ENCODE assay signal across 24 cellular contexts in the genomic region with DNA sequence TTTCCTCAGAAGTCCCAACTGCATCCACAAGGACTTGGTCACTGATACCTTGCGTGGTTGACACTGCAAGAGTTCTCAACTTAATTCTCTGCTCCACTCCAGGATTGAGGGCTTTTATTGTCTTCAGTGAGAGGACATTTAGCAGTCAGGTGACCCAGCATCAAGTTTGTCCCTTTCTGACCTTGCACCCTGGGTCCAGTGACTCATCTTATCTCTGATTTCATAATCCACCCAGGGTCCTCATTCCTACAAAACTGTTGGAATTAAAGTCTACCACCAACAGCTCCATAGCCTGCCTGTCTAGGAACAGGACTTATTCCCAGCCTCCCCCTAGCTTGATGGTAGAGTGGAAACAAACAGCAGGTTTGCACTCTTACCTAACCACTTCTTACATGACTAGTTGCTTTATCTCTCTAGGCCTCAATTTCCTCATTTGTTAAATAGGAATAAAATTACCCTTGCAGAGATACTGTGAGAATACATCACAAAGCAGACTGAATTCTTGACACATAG.
DNase-seq lines count a peak whose midpoint lies in the region; ATAC-seq and TF ChIP-seq lines count a peak whose summit lies in the region.
"Had no signal": no experiment of that assay in that cellular context is flagged by ENCODE, and none has a peak within 500 bp of the region (broad histone marks: within the 10 kb centered on the region; RNA-seq: fewer than 3 reads in every experiment).

No MANE protein-coding gene starts in this region.

- H3K9ac ChIP-seq in colonic mucosa (ENCODE audit: low read depth in 2 of 2, low read length in 2 of 2): peak overlapping the region in 1 of 2 donors; percentile 64

- TF ChIP-seq CTCF in Calu3 (IDR thresholded peaks at IDR 0.05; ENCODE audit: unreplicated experiment) (no peak), colonic mucosa (IDR thresholded peaks at IDR 0.05) (no peak), neutrophil (IDR thresholded peaks at IDR 0.05) (no peak), GM13976 (IDR thresholded peaks at IDR 0.05; ENCODE audit: borderline replicate concordance, control extremely low read depth, extremely low read depth, insufficient read depth, missing control alignments) (no peak)

- in situ Hi-C loops in GM13976 (cut with MboI; ENCODE audit: low sequenced_read_pairs, unreplicated experiment): no loop called here

- H3K4me1 Mint-ChIP-seq in Calu3 (ENCODE audit: low read depth, unreplicated experiment): peaks cover 51% of the 10 kb centered on the region

- DNase-seq in Calu3 (no peak), HuH-7 (ENCODE audit: low spot score) (peak; percentile 29), colonic mucosa (no peak), GM13976 (ENCODE audit: low spot score) (no peak)
- no peak for DNase-seq in stimulated activated CD4-positive, alpha-beta T cell treated with anti-CD3 and anti-CD28 coated beads, Interleukin-15, amount 100 ng/mL, for 24 hours
- DNase-seq: activated CD4-positive, alpha-beta T cell treated with anti-CD3 and anti-CD28 coated beads for 1 hour; activated CD8-positive, alpha-beta T cell treated with anti-CD3 and anti-CD28 coated beads, Interleukin-2, amount 10 ng/mL, durations not matched to agents 7 days and 5 days; activated effector memory CD4-positive, alpha-beta T cell treated with Interleukin-2 at 50 U/mL for 16 hours; activated T-cell treated with anti-CD3 and anti-CD28 coated beads for 4 hours; hypothalamus; immature natural killer cell; NCI-H524 treated with DMSO at 0.1 percent for 48 hours; RPMI8226; stimulated activated CD4-positive, alpha-beta T cell treated with anti-CD3 and anti-CD28 coated beads, Interleukin-4, amount 100 ng/mL, for 4 hours; stimulated activated naive B cell treated with anti-CD40 and anti-IgM and Interleukin-4, amounts not matched to agents 10 μg/mL and 1 μg/mL and 100 μg/mL, for 72 hours had no signal

- H3K27ac ChIP-seq in colonic mucosa: peak overlapping the region; percentile 57
- H3K27ac ChIP-seq in neutrophil: peak overlapping the region; percentile 71
- H3K27ac ChIP-seq: ascending aorta, C4-2B, SJSA1, suprapubic skin had no signal

- no peaks in the 10 kb centered on the region for H3K27me3 Mint-ChIP-seq in Calu3 (ENCODE audit: unreplicated experiment)
- H3K27me3 Mint-ChIP-seq: activated naive CD8-positive, alpha-beta T cell; memory B cell; stimulated activated naive B cell treated with anti-CD40 and anti-IgM and Interleukin-4, amounts not matched to agents 10 μg/mL and 1 μg/mL and 100 μg/mL, for 72 hours had no signal

- intact Hi-C loops in Calu3 (cut with micrococcal nuclease; ENCODE audit: unreplicated experiment) (loop anchor here (1.0 kb wide), 1 partner anchor 254 kb away; no protein-coding TSS in a partner anchor), colonic mucosa (cut with DNase I) (no loop called here)

- H3K4me1 ChIP-seq in colonic mucosa (peaks cover 6% of the 10 kb centered on the region), neutrophil (ENCODE audit: control insufficient read depth in 1 of 2, insufficient read depth in 1 of 2, low read depth in 1 of 2, low read length in 1 of 2) (peaks cover 56 to 65% of the 10 kb centered on the region in 2 experiments)
- H3K4me1 ChIP-seq: ascending aorta, SJSA1 had no signal

- H3K4me3 ChIP-seq in colonic mucosa: no peak overlapping the region
- H3K4me3 ChIP-seq in neutrophil (ENCODE audit: low read depth in 1 of 2, low read length in 1 of 2): peak overlapping the region in 1 of 2 experiments; percentile 5
- H3K4me3 ChIP-seq: ascending aorta, SJSA1, suprapubic skin had no signal

- H3K27ac Mint-ChIP-seq in Calu3 (ENCODE audit: unreplicated experiment): peak overlapping the region; percentile 78
- H3K27ac Mint-ChIP-seq: activated CD8-positive, alpha-beta T cell treated with anti-CD3 and anti-CD28 coated beads, Interleukin-2, amount 10 ng/mL, durations not matched to agents 7 days and 5 days; memory B cell; stimulated activated naive B cell treated with anti-CD40 and anti-IgM and Interleukin-4, amounts not matched to agents 10 μg/mL and 1 μg/mL and 100 μg/mL, for 72 hours had no signal

- H3K36me3 ChIP-seq in colonic mucosa: no peaks in the 10 kb centered on the region
- H3K36me3 ChIP-seq in neutrophil: no peaks in the 10 kb centered on the region
- H3K36me3 ChIP-seq: ascending aorta, SJSA1, suprapubic skin had no signal

- H3K9me3 ChIP-seq in colonic mucosa (no peaks in the 10 kb centered on the region), neutrophil (no peaks in the 10 kb centered on the region)
- H3K9me3 ChIP-seq: ascending aorta, SJSA1, suprapubic skin had no signal

- no TSS peak for BruUV-seq in Calu3 (replicated peaks; lab: Mats Ljungman, UMichigan)

- no peaks in the 10 kb centered on the region for H3K9me3 Mint-ChIP-seq in Calu3 (ENCODE audit: low read depth, unreplicated experiment)
- H3K9me3 Mint-ChIP-seq: immature natural killer cell; memory B cell; stimulated activated naive B cell treated with anti-CD40 and anti-IgM and Interleukin-4, amounts not matched to agents 10 μg/mL and 1 μg/mL and 100 μg/mL, for 72 hours had no signal

- peaks cover 5% of the 10 kb centered on the region for H3K36me3 Mint-ChIP-seq in Calu3 (ENCODE audit: insufficient read depth, unreplicated experiment)
- H3K36me3 Mint-ChIP-seq: activated naive CD8-positive, alpha-beta T cell; memory B cell; stimulated activated naive B cell treated with anti-CD40 and anti-IgM and Interleukin-4, amounts not matched to agents 10 μg/mL and 1 μg/mL and 100 μg/mL, for 72 hours had no signal

- no peak for ATAC-seq in GM18520 (IDR thresholded peaks at IDR 0.05; ENCODE audit: unreplicated experiment)
- ATAC-seq: activated CD8-positive, alpha-beta T cell treated with anti-CD3 and anti-CD28 coated beads, Interleukin-2, amount 10 ng/mL, durations not matched to agents 7 days and 5 days; sciatic nerve; stimulated activated naive B cell treated with anti-CD40 and anti-IgM and Interleukin-4, amounts not matched to agents 10 μg/mL and 1 μg/mL and 100 μg/mL, for 72 hours had no signal

- H3K4me3 Mint-ChIP-seq in Calu3 (ENCODE audit: low read depth, unreplicated experiment): peak overlapping the region; percentile 51
- H3K4me3 Mint-ChIP-seq: activated CD8-positive, alpha-beta T cell treated with anti-CD3 and anti-CD28 coated beads, Interleukin-2, amount 10 ng/mL, durations not matched to agents 7 days and 5 days; activated naive CD8-positive, alpha-beta T cell; memory B cell; stimulated activated naive B cell treated with anti-CD40 and anti-IgM and Interleukin-4, amounts not matched to agents 10 μg/mL and 1 μg/mL and 100 μg/mL, for 72 hours had no signal

- H3K27me3 ChIP-seq in colonic mucosa: no peaks in the 10 kb centered on the region
- no peaks in the 10 kb centered on the region for H3K27me3 ChIP-seq in neutrophil
- H3K27me3 ChIP-seq: ascending aorta, SJSA1, suprapubic skin had no signal

- CTCF ChIA-PET in Calu3 (lab: Charles Lee): interaction anchor here (0.6 to 1.5 kb wide), 6 partner anchors 23 to 292 kb away, joined by 3 to 5 read pairs (median 3); no protein-coding TSS in a partner anchor
